14 cellular contexts compared by ENCODE assay signal in the genomic region with DNA sequence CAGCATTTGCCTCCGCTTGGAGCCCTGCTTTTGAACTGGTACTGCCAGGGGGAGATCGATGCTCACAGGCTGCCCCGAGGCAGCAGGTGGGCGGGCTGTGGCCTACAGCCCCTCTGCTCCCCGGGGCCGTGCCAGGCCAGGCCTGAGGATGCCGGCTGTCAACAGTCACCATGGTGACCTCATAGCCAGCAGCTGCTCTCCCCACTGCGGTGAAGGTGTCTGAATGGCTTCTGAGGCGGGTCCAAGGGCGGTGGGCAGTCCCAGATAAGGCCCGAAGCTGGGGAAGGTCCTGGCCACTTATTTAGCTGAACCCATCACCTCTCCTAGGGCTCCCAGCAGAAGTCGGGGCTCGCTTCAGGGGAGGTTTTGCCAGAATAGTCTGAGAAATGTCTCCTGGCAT.
DNase-seq lines count a peak whose midpoint lies in the region; ATAC-seq and TF ChIP-seq lines count a peak whose summit lies in the region.
"Had no signal": no experiment of that assay in that cellular context is flagged by ENCODE, and none has a peak within 500 bp of the region (broad histone marks: within the 10 kb centered on the region; RNA-seq: fewer than 3 reads in every experiment).

No MANE protein-coding gene starts in this region.

- no peaks in the 10 kb centered on the region for H3K27me3 ChIP-seq in BE2C
- no peaks in the 10 kb centered on the region for H3K27me3 ChIP-seq in H9 (ENCODE audit: insufficient read depth, low read length)

- H3K36me3 Mint-ChIP-seq in H9 (ENCODE audit: insufficient read depth in 1 of 3, low read depth in 3 of 3), result no peaks in the 10 kb centered on the region; a peak in 1 of 7 replicates
- H3K36me3 Mint-ChIP-seq in activated T-cell treated with anti-CD3 and anti-CD28 coated beads, Interleukin-2, amount 50 U/mL, for 24 hours (ENCODE audit: low read depth), result no peaks in the 10 kb centered on the region
- H3K36me3 Mint-ChIP-seq: CD4-positive, CD25-positive, alpha-beta regulatory T cell; naive thymus-derived CD8-positive, alpha-beta T cell had no signal

- H3T11ph ChIP-seq in H9 (ENCODE audit: low read length), result no peak overlapping the region

- H3K79me2 ChIP-seq in H9 (ENCODE audit: insufficient read depth, low read length), result no peaks in the 10 kb centered on the region

- DNase-seq in BE2C (peak; percentile 79), H9 (no peak), SHP77 treated with DMSO at 0.1 percent for 48 hours (lab: John Stamatoyannopoulos, UW) (peak; percentile 56), myocyte (ENCODE audit: low read depth) (peak; percentile 99), putamen (ENCODE audit: low spot score) (no peak)
- DNase-seq in stimulated activated CD4-positive, alpha-beta T cell treated with anti-CD3 and anti-CD28 coated beads, Interleukin-4, amount 100 ng/mL, for 4 hours, result no peak
- no peak for DNase-seq in activated T-cell treated with anti-CD3 and anti-CD28 coated beads, Interleukin-2, amount 50 U/mL, for 24 hours
- DNase-seq: activated CD8-positive, alpha-beta memory T cell treated with anti-CD3 and anti-CD28 coated beads, Interleukin-2, amount 50 U/mL, for 4 hours; CD4-positive, CD25-positive, alpha-beta regulatory T cell; HFFc6; Karpas-422; naive thymus-derived CD8-positive, alpha-beta T cell; stimulated activated CD4-positive, alpha-beta T cell treated with anti-CD3 and anti-CD28 coated beads, Interleukin-2, amount 100 ng/mL, for 24 hours had no signal

- H3K56ac ChIP-seq in H9 (ENCODE audit: insufficient read length, low read depth, low read length), result no peak overlapping the region

- no peaks in the 10 kb centered on the region for H4K20me1 ChIP-seq in H9 (ENCODE audit: control insufficient read depth, insufficient read depth, insufficient read length)

- H3K4me3 Mint-ChIP-seq in H9, result no peak overlapping the region
- no peak overlapping the region for H3K4me3 Mint-ChIP-seq in activated T-cell treated with anti-CD3 and anti-CD28 coated beads, Interleukin-2, amount 50 U/mL, for 24 hours
- H3K4me3 Mint-ChIP-seq: CD4-positive, CD25-positive, alpha-beta regulatory T cell; HFFc6; naive thymus-derived CD8-positive, alpha-beta T cell had no signal

- H3K4me1 Mint-ChIP-seq in H9, result peaks cover 6 to 10% of the 10 kb centered on the region in 2 experiments
- peaks cover 35% of the 10 kb centered on the region for H3K4me1 Mint-ChIP-seq in activated T-cell treated with anti-CD3 and anti-CD28 coated beads, Interleukin-2, amount 50 U/mL, for 24 hours (ENCODE audit: low read depth)

- H3K9ac ChIP-seq in H9 (ENCODE audit: extremely low read depth, insufficient read length, low read length), result no peak overlapping the region

- H3K9me3 ChIP-seq in BE2C (no peaks in the 10 kb centered on the region), H9 (ENCODE audit: control insufficient read depth, low read depth, low read length) (no peaks in the 10 kb centered on the region)

- H3K9me3 Mint-ChIP-seq in H9, result no peaks in the 10 kb centered on the region
- H3K9me3 Mint-ChIP-seq in activated T-cell treated with anti-CD3 and anti-CD28 coated beads, Interleukin-2, amount 50 U/mL, for 24 hours, result no peaks in the 10 kb centered on the region
- H3K9me3 Mint-ChIP-seq: CD4-positive, CD25-positive, alpha-beta regulatory T cell; HFFc6; naive thymus-derived CD8-positive, alpha-beta T cell had no signal

- peaks cover 28% of the 10 kb centered on the region for H3K4me1 ChIP-seq in BE2C
- H3K4me1 ChIP-seq in H9 (ENCODE audit: insufficient read depth, low read length), result no peaks in the 10 kb centered on the region

- H3K23me2 ChIP-seq in H9 (ENCODE audit: insufficient read length, low read depth, low read length, poor library complexity, severe bottlenecking), result no peaks in the 10 kb centered on the region

- H2BK5ac ChIP-seq in H9 (ENCODE audit: insufficient read length, low read length), result no peak overlapping the region

- H3K27ac Mint-ChIP-seq in H9, result no peak overlapping the region
- no peak overlapping the region for H3K27ac Mint-ChIP-seq in activated T-cell treated with anti-CD3 and anti-CD28 coated beads, Interleukin-2, amount 50 U/mL, for 24 hours
- H3K27ac Mint-ChIP-seq: CD4-positive, CD25-positive, alpha-beta regulatory T cell; HFFc6; naive thymus-derived CD8-positive, alpha-beta T cell had no signal

- no peak overlapping the region for H3K4me2 ChIP-seq in H9 (ENCODE audit: insufficient read depth, insufficient read length, low read length)

- TF ChIP-seq CTCF in BE2C (IDR thresholded peaks at IDR 0.05; ENCODE audit: low read depth, low read length), result no peak
- no peak for TF ChIP-seq CTCF in H9 (conservative IDR thresholded peaks at IDR 0.05)

- H4K8ac ChIP-seq in H9 (replicated peaks; ENCODE audit: insufficient read length, low read depth, low read length), result no peak overlapping the region

- H2BK120ac ChIP-seq in H9 (ENCODE audit: low read depth, low read length, poor library complexity, severe bottlenecking), result no peak overlapping the region

- no CpG with 5 or more reads among the region's 13 CpGs for WGBS in H9 (ENCODE audit: extremely low coverage, insufficient read length, low lambda C conversion rate)

- no peaks in the 10 kb centered on the region for H3K27me3 Mint-ChIP-seq in H9 (ENCODE audit: low read depth)
- no peaks in the 10 kb centered on the region for H3K27me3 Mint-ChIP-seq in activated T-cell treated with anti-CD3 and anti-CD28 coated beads, Interleukin-2, amount 50 U/mL, for 24 hours
- H3K27me3 Mint-ChIP-seq: CD4-positive, CD25-positive, alpha-beta regulatory T cell; naive thymus-derived CD8-positive, alpha-beta T cell had no signal

- H3K4ac ChIP-seq in H9 (ENCODE audit: low read depth, low read length), result no peak overlapping the region

- no peaks in the 10 kb centered on the region for H3K79me1 ChIP-seq in H9 (ENCODE audit: insufficient read depth, low read depth, low read length, poor library complexity, severe bottlenecking)

- no peak overlapping the region for H4K91ac ChIP-seq in H9 (ENCODE audit: insufficient read length, low read depth, low read length)

- H3K14ac ChIP-seq in H9 (ENCODE audit: insufficient read depth, low read length), result peak overlapping the region; percentile 21; the same call in 1 of the 2 replicates

- H3K4me3 ChIP-seq in BE2C (ENCODE audit: low read depth, low read length), result no peak overlapping the region

- no peak overlapping the region for H2BK15ac ChIP-seq in H9 (ENCODE audit: low read depth, low read length)

- no peak for ATAC-seq in GM21360 (IDR thresholded peaks at IDR 0.05; ENCODE audit: unreplicated experiment)
- ATAC-seq: naive thymus-derived CD8-positive, alpha-beta T cell had no signal

- H2BK20ac ChIP-seq in H9 (ENCODE audit: low read depth, low read length, poor library complexity, severe bottlenecking), result no peak overlapping the region

- no peak overlapping the region for H2AFZ ChIP-seq in H9 (ENCODE audit: low read length)

- no peak overlapping the region for H4K5ac ChIP-seq in H9 (ENCODE audit: insufficient read length, low read depth, low read length)

- no peak overlapping the region for H2AK5ac ChIP-seq in H9 (ENCODE audit: insufficient read length, low read length)

- H2BK12ac ChIP-seq in H9 (ENCODE audit: insufficient read length, low read depth, low read length), result no peak overlapping the region

- H3K23ac ChIP-seq in H9 (ENCODE audit: insufficient read length, low read depth, low read length), result no peak overlapping the region

- H3K18ac ChIP-seq in H9 (ENCODE audit: insufficient read length, low read depth, low read length), result no peak overlapping the region

- no peak overlapping the region for H3K27ac ChIP-seq in H9 (ENCODE audit: insufficient read length, low read depth, low read length)

- no peaks in the 10 kb centered on the region for H3K36me3 ChIP-seq in BE2C

Comparison
In these comparisons a context has a peak if more than half of its experiments do, and no peak if none do; other contexts are left out.
1. DNase-seq: peak in BE2C (single experiment), SHP77 treated with DMSO at 0.1 percent for 48 hours (single experiment) and myocyte (single experiment); none in H9 (single experiment), stimulated activated CD4-positive, alpha-beta T cell treated with anti-CD3 and anti-CD28 coated beads, Interleukin-4, amount 100 ng/mL, for 4 hours (0 of 2), activated T-cell treated with anti-CD3 and anti-CD28 coated beads, Interleukin-2, amount 50 U/mL, for 24 hours (single experiment) and putamen (single experiment).